ENCODE assay signal across 11 cellular contexts in genomic region chr12:14957769-14958168, GRCh38. TPM values are rescaled to one million over a fixed set of nuclear protein-coding genes. Genes with fewer than 3 reads are reported as not detected.
DNase-seq lines count a peak whose midpoint lies in the region; ATAC-seq, FAIRE-seq and TF ChIP-seq lines count a peak whose summit lies in the region.
"Had no signal": no experiment of that assay in that cellular context is flagged by ENCODE, and none has a peak within 500 bp of the region (broad histone marks: within the 10 kb centered on the region; RNA-seq: fewer than 3 reads in every experiment).

No MANE protein-coding gene starts in this region.

- TF ChIP-seq EP300 in HepG2 (IDR thresholded peaks at IDR 0.05; ENCODE audit: low read depth in 2 of 2, low read length in 2 of 2) (no peak), HepG2 (CRISPR knock-in tag; IDR thresholded peaks at IDR 0.05; ENCODE audit: borderline replicate concordance) (no peak)

- H3K4me3 ChIP-seq in liver (ENCODE audit: low read depth in 1 of 3, low read length in 3 of 3) (no peak overlapping the region), HepG2 (replicated peaks in 1 of 3; ENCODE audit: insufficient read depth in 1 of 3, low read depth in 2 of 3, low read length in 3 of 3) (no peak overlapping the region), muscle layer of duodenum (ENCODE audit: low read depth in 1 of 2, low read length in 2 of 2) (peak overlapping the region; percentile 2 to 6)

- no peak overlapping the region for H2AFZ ChIP-seq in HepG2 (ENCODE audit: low read length)

- H3K27ac ChIP-seq in liver (ENCODE audit: low read depth in 1 of 2, low read length in 2 of 2) = peak overlapping the region; percentile 56 to 83
- no peak overlapping the region for H3K27ac ChIP-seq in HepG2 (ENCODE audit: extremely low read length, insufficient read depth, low read length)
- peak overlapping the region; percentile 40 for H3K27ac ChIP-seq in muscle layer of duodenum (ENCODE audit: low read length)

- H3K27me3 Mint-ChIP-seq in activated T-helper 1 cell treated with anti-CD3 and anti-CD28 coated beads, Interleukin-12 subunit alpha, Interleukin-12 subunit beta, Interleukin-2, Interleukin-4 antibody, amounts not matched to agents 30 ng/mL and 10 ng/mL and 1 ng/mL, durations not matched to agents 14 hours and 24 hours and 36 hours (ENCODE audit: insufficient read depth) = no peaks in the 10 kb centered on the region

- no peak for ATAC-seq in HepG2
- no peak for ATAC-seq in HG03442 (IDR thresholded peaks at IDR 0.05; ENCODE audit: unreplicated experiment)
- no peak for ATAC-seq in HG02798 (IDR thresholded peaks at IDR 0.05; ENCODE audit: poor library complexity, unreplicated experiment)

- H3K9me3 ChIP-seq in liver (ENCODE audit: control insufficient read depth in 4 of 4, low read length in 3 of 4) (no peaks in the 10 kb centered on the region), HepG2 (ENCODE audit: low read length) (no peaks in the 10 kb centered on the region), muscle layer of duodenum (ENCODE audit: control insufficient read depth in 1 of 2, low read length in 2 of 2) (no peaks in the 10 kb centered on the region)

- H3K27me3 ChIP-seq in liver (ENCODE audit: control insufficient read depth in 4 of 4, insufficient read depth in 4 of 4, low read length in 3 of 4) (no peaks in the 10 kb centered on the region), HepG2 (ENCODE audit: control insufficient read depth in 1 of 2, insufficient read depth in 2 of 2, low read length in 2 of 2) (no peaks in the 10 kb centered on the region), muscle layer of duodenum (ENCODE audit: low read depth, low read length) (no peaks in the 10 kb centered on the region)

- H3K4me1 ChIP-seq in liver (ENCODE audit: control insufficient read depth in 4 of 4, insufficient read depth in 4 of 4, low read length in 3 of 4) = peaks cover 0 to 6% (median 3%) of the 10 kb centered on the region in 4 donors
- no peaks in the 10 kb centered on the region for H3K4me1 ChIP-seq in HepG2 (ENCODE audit: insufficient read depth, low read length)
- H3K4me1 ChIP-seq in muscle layer of duodenum (ENCODE audit: control insufficient read depth in 1 of 2, insufficient read depth in 2 of 2, low read length in 2 of 2) = peaks cover 0 to 18% of the 10 kb centered on the region in 2 donors

- no peak overlapping the region for H3K4me2 ChIP-seq in HepG2 (ENCODE audit: low read depth, low read length)

- intact Hi-C loops in HepG2 (cut with micrococcal nuclease; ENCODE audit: unreplicated experiment) = no loop called here
- intact Hi-C loops in activated T-helper 1 cell treated with anti-CD3 and anti-CD28 coated beads, Interleukin-12 subunit alpha, Interleukin-12 subunit beta, Interleukin-2, Interleukin-4 antibody, amounts not matched to agents 30 ng/mL and 10 ng/mL and 1 ng/mL, durations not matched to agents 14 hours and 24 hours and 36 hours (cut with micrococcal nuclease) = loop anchor here (5.0 kb wide), 1 partner anchor 590 kb away; the partner anchor contains the start of gene ATF7IP

- H4K20me1 ChIP-seq in HepG2 (ENCODE audit: insufficient read depth, low read length) = no peaks in the 10 kb centered on the region

- POLR2A ChIA-PET in HepG2 (lab: Yijun Ruan, JAX) = no interaction called here

- peak overlapping the region; percentile 97 for H3K27ac Mint-ChIP-seq in activated T-helper 1 cell treated with anti-CD3 and anti-CD28 coated beads, Interleukin-12 subunit alpha, Interleukin-12 subunit beta, Interleukin-2, Interleukin-4 antibody, amounts not matched to agents 30 ng/mL and 10 ng/mL and 1 ng/mL, durations not matched to agents 14 hours and 24 hours and 36 hours

- BruUV-seq in HepG2 (replicated peaks; lab: Mats Ljungman, UMichigan) = no TSS peak

- WGBS in liver = 65% methylated on average over 3 of the region's 3 CpGs
- 32% methylated on average over 3 of the region's 3 CpGs for WGBS in HepG2 (ENCODE audit: low lambda C conversion rate)

- no peaks in the 10 kb centered on the region for H3K9me3 Mint-ChIP-seq in activated T-helper 1 cell treated with anti-CD3 and anti-CD28 coated beads, Interleukin-12 subunit alpha, Interleukin-12 subunit beta, Interleukin-2, Interleukin-4 antibody, amounts not matched to agents 30 ng/mL and 10 ng/mL and 1 ng/mL, durations not matched to agents 14 hours and 24 hours and 36 hours

- H3K79me2 ChIP-seq in HepG2 (ENCODE audit: insufficient read depth, low read length) = no peaks in the 10 kb centered on the region

- H3K9ac ChIP-seq in liver (ENCODE audit: low read depth in 1 of 2, low read length in 2 of 2) (peak overlapping the region in 1 of 2 donors; percentile 73), HepG2 (ENCODE audit: insufficient read depth, low read depth, low read length) (no peak overlapping the region)

- TF ChIP-seq CTCF in liver (IDR thresholded peaks at IDR 0.05; ENCODE audit: low read depth, low read length, missing input control) = no peak
- TF ChIP-seq CTCF in HepG2 (CRISPR knock-in tag; IDR thresholded peaks at IDR 0.05) = no peak

- peaks cover 69% of the 10 kb centered on the region for H3K4me1 Mint-ChIP-seq in activated T-helper 1 cell treated with anti-CD3 and anti-CD28 coated beads, Interleukin-12 subunit alpha, Interleukin-12 subunit beta, Interleukin-2, Interleukin-4 antibody, amounts not matched to agents 30 ng/mL and 10 ng/mL and 1 ng/mL, durations not matched to agents 14 hours and 24 hours and 36 hours (ENCODE audit: low read depth)

- CTCF ChIA-PET in HepG2 (lab: Yijun Ruan, JAX; ENCODE audit: low intra/inter-chr PET ratio, low total read pairs) = no interaction called here

- no peak for FAIRE-seq in HepG2 (lab: Jason Lieb, UNC)

- in situ Hi-C loops in HepG2 (cut with HindIII; ENCODE audit: extremely low pct_ligation_motif_present, low pct_unique_long_range_greater_than_20kb) (no loop called here), ACHN (cut with HindIII; ENCODE audit: low pct_ligation_motif_present, low pct_unique_long_range_greater_than_20kb, low sequenced_read_pairs) (no loop called here)

- DNase-seq in HepG2 (ENCODE audit: low spot score) = no peak
- DNase-seq in activated T-helper 1 cell treated with anti-CD3 and anti-CD28 coated beads, Interleukin-12 subunit alpha, Interleukin-12 subunit beta, Interleukin-2, Interleukin-4 antibody, amounts not matched to agents 30 ng/mL and 10 ng/mL and 1 ng/mL, durations not matched to agents 14 hours and 24 hours and 36 hours (ENCODE audit: low spot score) = no peak
- no peak for DNase-seq in ACHN
- DNase-seq in NCI-H748 (lab: John Stamatoyannopoulos, UW; ENCODE audit: unreplicated experiment) = no peak
- DNase-seq: Calu3 had no signal

- H3K36me3 ChIP-seq in liver (ENCODE audit: control insufficient read depth in 4 of 4, insufficient read depth in 3 of 4, low read depth in 1 of 4, low read length in 3 of 4) (no peaks in the 10 kb centered on the region), HepG2 (replicated peaks in 1 of 2; ENCODE audit: control insufficient read depth in 1 of 2, insufficient read depth in 2 of 2, low read length in 2 of 2) (no peaks in the 10 kb centered on the region), muscle layer of duodenum (ENCODE audit: control insufficient read depth in 1 of 2, insufficient read depth in 2 of 2, low read length in 2 of 2) (no peaks in the 10 kb centered on the region)

- TF ChIP-seq RAD21 in liver (IDR thresholded peaks at IDR 0.05) (no peak), HepG2 (CRISPR knock-in tag; IDR thresholded peaks at IDR 0.05) (no peak)

- H3K36me3 Mint-ChIP-seq in activated T-helper 1 cell treated with anti-CD3 and anti-CD28 coated beads, Interleukin-12 subunit alpha, Interleukin-12 subunit beta, Interleukin-2, Interleukin-4 antibody, amounts not matched to agents 30 ng/mL and 10 ng/mL and 1 ng/mL, durations not matched to agents 14 hours and 24 hours and 36 hours (ENCODE audit: low read depth) = peaks cover 21% of the 10 kb centered on the region

- peak overlapping the region; percentile 97 for H3K4me3 Mint-ChIP-seq in activated T-helper 1 cell treated with anti-CD3 and anti-CD28 coated beads, Interleukin-12 subunit alpha, Interleukin-12 subunit beta, Interleukin-2, Interleukin-4 antibody, amounts not matched to agents 30 ng/mL and 10 ng/mL and 1 ng/mL, durations not matched to agents 14 hours and 24 hours and 36 hours

- no peak for TF ChIP-seq POLR2A in HepG2 (IDR thresholded peaks at IDR 0.05; ENCODE audit: insufficient read depth in 1 of 2, low read depth in 2 of 2, low read length in 2 of 2)

RNA-seq across cellular contexts. Expression of gene ARHGDIB, which starts 3.6 kb away (rescaled TPM):
- total RNA-seq in liver (10 to 100 TPM; 37.6 to 66.9 TPM), HepG2 (2016; rRNA removed; fragmentation: Illumina TruSeq; extraction: Trizol) (0.11 and 0.28 TPM in 2 replicates)
- polyA plus RNA-seq in liver (10 to 100 TPM; 36.3 to 57.4 TPM), HepG2 (2011; rRNA removed) (0.87 and 0.88 TPM in 2 replicates)
- total RNA-seq in HepG2 (2016; cell fraction: cytosol; rRNA removed; fragmentation: Illumina TruSeq; extraction: Trizol; ENCODE audit: low read depth) = not detected in 2 replicates
- total RNA-seq in HepG2 (2016; cell fraction: insoluble cytoplasmic fraction; rRNA removed; fragmentation: Illumina TruSeq; extraction: Trizol) = 0.30 and 0.48 TPM in 2 replicates
- total RNA-seq in HepG2 (2016; cell fraction: membrane; rRNA removed; fragmentation: Illumina TruSeq; extraction: Trizol) = 0.17 TPM in 1 of 2 replicates, not detected in the other
- total RNA-seq in HepG2 (2016; cell fraction: nucleus; rRNA removed; fragmentation: Illumina TruSeq; extraction: Trizol) = not detected in 2 replicates
- 0.55 and 1.0 TPM in 2 replicates for polyA plus RNA-seq in HepG2 (2011; cell fraction: cytosol; rRNA removed)
- polyA plus RNA-seq in HepG2 (2011; cell fraction: nucleus; rRNA removed) = 0.52 and 0.53 TPM in 2 replicates
- polyA plus RNA-seq in HepG2 (2012) = 0.36 TPM in 1 of 2 replicates, not detected in the other
- not detected in 2 replicates for polyA plus RNA-seq in HepG2 (2016; cell fraction: cytosol; fragmentation: Illumina TruSeq; extraction: Trizol; ENCODE audit: low read depth)
- 0.28 and 0.43 TPM in 2 replicates for polyA plus RNA-seq in HepG2 (2016; cell fraction: insoluble cytoplasmic fraction; fragmentation: Illumina TruSeq; extraction: Trizol; ENCODE audit: low read depth)
- polyA plus RNA-seq in HepG2 (2016; cell fraction: membrane; fragmentation: Illumina TruSeq; extraction: Trizol; ENCODE audit: low read depth) = 0.27 and 0.32 TPM in 2 replicates
- 0.47 TPM in 1 of 2 replicates, not detected in the other for polyA plus RNA-seq in HepG2 (2016; cell fraction: nucleus; fragmentation: Illumina TruSeq; extraction: Trizol; ENCODE audit: insufficient read depth, low read depth)
- polyA minus RNA-seq in HepG2 (2011; rRNA and poly(A)+ RNA removed; ENCODE audit: low replicate concordance) = 4.0 and 4.8 TPM in 2 replicates
- not detected in 2 replicates for polyA minus RNA-seq in HepG2 (2011; cell fraction: cytosol; rRNA and poly(A)+ RNA removed)
- polyA minus RNA-seq in HepG2 (2011; cell fraction: nucleus; rRNA and poly(A)+ RNA removed) = 0.62 TPM in 1 of 2 replicates, not detected in the other
- total RNA-seq in activated T-helper 1 cell treated with anti-CD3 and anti-CD28 coated beads, Interleukin-12 subunit alpha, Interleukin-12 subunit beta, Interleukin-2, Interleukin-4 antibody, amounts not matched to agents 30 ng/mL and 10 ng/mL and 1 ng/mL, durations not matched to agents 14 hours and 24 hours and 36 hours = 494 and 511 TPM in 2 replicates

RNA-seq across cellular contexts. Expression of gene PDE6H, which starts 15.1 kb away (rescaled TPM):
- total RNA-seq in liver = not detected
- not detected for polyA plus RNA-seq in liver
- total RNA-seq in HepG2 (2016; rRNA removed; fragmentation: Illumina TruSeq; extraction: Trizol) = not detected in 2 replicates
- not detected in 2 replicates for total RNA-seq in HepG2 (2016; cell fraction: cytosol; rRNA removed; fragmentation: Illumina TruSeq; extraction: Trizol; ENCODE audit: low read depth)
- total RNA-seq in HepG2 (2016; cell fraction: insoluble cytoplasmic fraction; rRNA removed; fragmentation: Illumina TruSeq; extraction: Trizol) = not detected in 2 replicates
- total RNA-seq in HepG2 (2016; cell fraction: membrane; rRNA removed; fragmentation: Illumina TruSeq; extraction: Trizol) = not detected in 2 replicates
- not detected in 2 replicates for total RNA-seq in HepG2 (2016; cell fraction: nucleus; rRNA removed; fragmentation: Illumina TruSeq; extraction: Trizol)
- polyA plus RNA-seq in HepG2 (2011; rRNA removed) = not detected in 2 replicates
- polyA plus RNA-seq in HepG2 (2011; cell fraction: cytosol; rRNA removed) = not detected in 2 replicates
- polyA plus RNA-seq in HepG2 (2011; cell fraction: nucleus; rRNA removed) = not detected in 2 replicates
- not detected in 2 replicates for polyA plus RNA-seq in HepG2 (2012)
- polyA plus RNA-seq in HepG2 (2016; cell fraction: cytosol; fragmentation: Illumina TruSeq; extraction: Trizol; ENCODE audit: low read depth) = not detected in 2 replicates
- not detected in 2 replicates for polyA plus RNA-seq in HepG2 (2016; cell fraction: insoluble cytoplasmic fraction; fragmentation: Illumina TruSeq; extraction: Trizol; ENCODE audit: low read depth)
- polyA plus RNA-seq in HepG2 (2016; cell fraction: membrane; fragmentation: Illumina TruSeq; extraction: Trizol; ENCODE audit: low read depth) = not detected in 2 replicates
- polyA plus RNA-seq in HepG2 (2016; cell fraction: nucleus; fragmentation: Illumina TruSeq; extraction: Trizol; ENCODE audit: insufficient read depth, low read depth) = not detected in 2 replicates
- polyA minus RNA-seq in HepG2 (2011; rRNA and poly(A)+ RNA removed; ENCODE audit: low replicate concordance) = not detected in 2 replicates
- not detected in 2 replicates for polyA minus RNA-seq in HepG2 (2011; cell fraction: cytosol; rRNA and poly(A)+ RNA removed)
- not detected in 2 replicates for polyA minus RNA-seq in HepG2 (2011; cell fraction: nucleus; rRNA and poly(A)+ RNA removed)
- not detected in 2 replicates for total RNA-seq in activated T-helper 1 cell treated with anti-CD3 and anti-CD28 coated beads, Interleukin-12 subunit alpha, Interleukin-12 subunit beta, Interleukin-2, Interleukin-4 antibody, amounts not matched to agents 30 ng/mL and 10 ng/mL and 1 ng/mL, durations not matched to agents 14 hours and 24 hours and 36 hours
- total RNA-seq: Calu3, kidney epithelial cell, MCF 10A had no signal

RNA-seq across cellular contexts. Expression of gene ERP27, which starts 19.4 kb away (rescaled TPM):
- 1 to 10 TPM in 1 of 2 donors, under 1 TPM in 1; 0.59 to 5.8 TPM for total RNA-seq in liver
- under 1 TPM; 0.14 to 0.43 TPM for polyA plus RNA-seq in liver
- total RNA-seq in HepG2 (2016; rRNA removed; fragmentation: Illumina TruSeq; extraction: Trizol) = 5.1 and 6.6 TPM in 2 replicates
- 1.5 and 2.2 TPM in 2 replicates for total RNA-seq in HepG2 (2016; cell fraction: cytosol; rRNA removed; fragmentation: Illumina TruSeq; extraction: Trizol; ENCODE audit: low read depth)
- total RNA-seq in HepG2 (2016; cell fraction: insoluble cytoplasmic fraction; rRNA removed; fragmentation: Illumina TruSeq; extraction: Trizol) = 4.6 and 8.4 TPM in 2 replicates
- total RNA-seq in HepG2 (2016; cell fraction: membrane; rRNA removed; fragmentation: Illumina TruSeq; extraction: Trizol) = 3.1 and 3.6 TPM in 2 replicates
- total RNA-seq in HepG2 (2016; cell fraction: nucleus; rRNA removed; fragmentation: Illumina TruSeq; extraction: Trizol) = 7.5 and 8.3 TPM in 2 replicates
- 1.6 and 1.8 TPM in 2 replicates for polyA plus RNA-seq in HepG2 (2011; rRNA removed)
- polyA plus RNA-seq in HepG2 (2011; cell fraction: cytosol; rRNA removed) = 1.2 and 1.8 TPM in 2 replicates
- polyA plus RNA-seq in HepG2 (2011; cell fraction: nucleus; rRNA removed) = 0.34 and 0.36 TPM in 2 replicates
- 0.33 and 0.59 TPM in 2 replicates for polyA plus RNA-seq in HepG2 (2012)
- 2.1 and 3.6 TPM in 2 replicates for polyA plus RNA-seq in HepG2 (2016; cell fraction: cytosol; fragmentation: Illumina TruSeq; extraction: Trizol; ENCODE audit: low read depth)
- 5.1 and 6.0 TPM in 2 replicates for polyA plus RNA-seq in HepG2 (2016; cell fraction: insoluble cytoplasmic fraction; fragmentation: Illumina TruSeq; extraction: Trizol; ENCODE audit: low read depth)
- polyA plus RNA-seq in HepG2 (2016; cell fraction: membrane; fragmentation: Illumina TruSeq; extraction: Trizol; ENCODE audit: low read depth) = 2.4 and 3.7 TPM in 2 replicates
- polyA plus RNA-seq in HepG2 (2016; cell fraction: nucleus; fragmentation: Illumina TruSeq; extraction: Trizol; ENCODE audit: insufficient read depth, low read depth) = 11.6 and 13.9 TPM in 2 replicates
- 0.92 TPM in 1 of 2 replicates, not detected in the other for polyA minus RNA-seq in HepG2 (2011; rRNA and poly(A)+ RNA removed; ENCODE audit: low replicate concordance)
- polyA minus RNA-seq in HepG2 (2011; cell fraction: cytosol; rRNA and poly(A)+ RNA removed) = 0.35 and 0.59 TPM in 2 replicates
- 0.52 and 0.87 TPM in 2 replicates for polyA minus RNA-seq in HepG2 (2011; cell fraction: nucleus; rRNA and poly(A)+ RNA removed)
- 2.2 and 2.3 TPM in 2 replicates for total RNA-seq in activated T-helper 1 cell treated with anti-CD3 and anti-CD28 coated beads, Interleukin-12 subunit alpha, Interleukin-12 subunit beta, Interleukin-2, Interleukin-4 antibody, amounts not matched to agents 30 ng/mL and 10 ng/mL and 1 ng/mL, durations not matched to agents 14 hours and 24 hours and 36 hours
- total RNA-seq: MCF 10A had no signal

Comparison
In these comparisons a context has a peak if more than half of its experiments do, and no peak if none do; other contexts are left out.
1. RNA of gene ARHGDIB, which starts 3.6 kb away (total RNA-seq): 494 to 511 TPM in activated T-helper 1 cell treated with anti-CD3 and anti-CD28 coated beads, Interleukin-12 subunit alpha, Interleukin-12 subunit beta, Interleukin-2, Interleukin-4 antibody, amounts not matched to agents 30 ng/mL and 10 ng/mL and 1 ng/mL, durations not matched to agents 14 hours and 24 hours and 36 hours and 37.6 to 66.9 TPM in liver; 0.11 to 0.48 TPM in HepG2; every median in the first group is over 10 times any median in the second.
2. H3K4me3 ChIP-seq: peak in muscle layer of duodenum (2 of 2); none in liver (0 of 3) and HepG2 (0 of 3).